32 cellular contexts compared by ENCODE assay signal in genomic region chr3:31590650-31591049, GRCh38.
"Had no signal": no experiment of that assay in that cellular context is flagged by ENCODE, and none has a peak within 500 bp of the region (broad histone marks: within the 10 kb centered on the region; RNA-seq: fewer than 3 reads in every experiment).

No MANE protein-coding gene starts in this region.

- H3K4me3 ChIP-seq: adrenal gland, body of pancreas, breast epithelium had no signal

- DNase-seq: activated B cell treated with CpG ODN at 0.5 μM for 24 hours; activated CD4-positive, alpha-beta memory T cell treated with anti-CD3 and anti-CD28 coated beads for 36 hours; activated CD4-positive, alpha-beta T cell treated with anti-CD3 and anti-CD28 coated beads for 4 hours; activated CD4-positive, alpha-beta T cell treated with anti-CD3 and anti-CD28 coated beads, Interleukin-2, amount 10 ng/mL, durations not matched to agents 24 days and 14 days; activated CD4-positive, alpha-beta T cell treated with anti-CD3 and anti-CD28 coated beads, Interleukin-2, amount 50 U/mL, for 1 hour; activated CD4-positive, alpha-beta T cell treated with anti-CD3 and anti-CD28 coated beads, Interleukin-2, amount 50 U/mL, for 4 hours; activated CD4-positive, CD25-positive, alpha-beta regulatory T cell treated with anti-CD3 and anti-CD28 coated beads, Interleukin-2, amount 50 U/mL, for 72 hours; activated CD8-positive, alpha-beta memory T cell treated with anti-CD3 and anti-CD28 coated beads, Interleukin-2, amount 50 U/mL, for 4 hours; activated CD8-positive, alpha-beta T cell treated with anti-CD3 and anti-CD28 coated beads for 36 hours; activated effector memory CD4-positive, alpha-beta T cell treated with anti-CD3 and anti-CD28 coated beads, Interleukin-2, amount 50 U/mL, for 16 hours; activated gamma-delta T cell treated with Interleukin-2 at 50 U/mL for 16 hours; activated naive CD4-positive, alpha-beta T cell; activated naive CD4-positive, alpha-beta T cell treated with anti-CD3 and anti-CD28 coated beads for 36 hours; activated naive CD4-positive, alpha-beta T cell treated with anti-CD3 and anti-CD28 coated beads, Interleukin-2, amount 50 U/mL, for 16 hours; activated naive CD8-positive, alpha-beta T cell treated with anti-CD3 and anti-CD28 coated beads for 36 hours; activated T-cell treated with anti-CD3 and anti-CD28 coated beads for 4 hours; activated T-cell treated with anti-CD3 and anti-CD28 coated beads, Interleukin-2, amount 50 U/mL, for 1 hour; activated T-cell treated with anti-CD3 and anti-CD28 coated beads, Interleukin-2, amount 50 U/mL, for 4 hours; activated T-cell treated with anti-CD3 and anti-CD28 coated beads, Interleukin-2, amount 50 U/mL, for 72 hours; adrenal gland; amniotic stem cell; aorta; body of pancreas; brain microvascular endothelial cell; cerebellar nuclear complex; T-helper 1 cell; T-helper 2 cell; T-helper 9 cell had no signal

- FAIRE-seq: astrocyte had no signal

- H3K36me3 ChIP-seq: adrenal gland, brain microvascular endothelial cell, breast epithelium had no signal

- H3K27me3 ChIP-seq: adrenal gland, body of pancreas, brain microvascular endothelial cell, breast epithelium had no signal

- H3K27ac ChIP-seq: adrenal gland, body of pancreas, brain microvascular endothelial cell, breast epithelium had no signal

- H3K4me1 ChIP-seq: adrenal gland, body of pancreas, breast epithelium had no signal

- ATAC-seq: activated CD8-positive, alpha-beta T cell treated with anti-CD3 and anti-CD28 coated beads for 36 hours; activated naive CD4-positive, alpha-beta T cell treated with anti-CD3 and anti-CD28 coated beads, Interleukin-2, amount 50 U/mL, for 72 hours; activated T-cell treated with anti-CD3 and anti-CD28 coated beads, Interleukin-2, amount 50 U/mL, for 4 hours; activated T-cell treated with anti-CD3 and anti-CD28 coated beads, Interleukin-2, amount 50 U/mL, for 72 hours; activated T-helper 17 cell treated with anti-CD3 and anti-CD28 coated beads, Interleukin-2, amount 50 U/mL, for 72 hours; body of pancreas had no signal
